Comparison of ENCODE assay signal across 10 cellular contexts in the genomic region with DNA sequence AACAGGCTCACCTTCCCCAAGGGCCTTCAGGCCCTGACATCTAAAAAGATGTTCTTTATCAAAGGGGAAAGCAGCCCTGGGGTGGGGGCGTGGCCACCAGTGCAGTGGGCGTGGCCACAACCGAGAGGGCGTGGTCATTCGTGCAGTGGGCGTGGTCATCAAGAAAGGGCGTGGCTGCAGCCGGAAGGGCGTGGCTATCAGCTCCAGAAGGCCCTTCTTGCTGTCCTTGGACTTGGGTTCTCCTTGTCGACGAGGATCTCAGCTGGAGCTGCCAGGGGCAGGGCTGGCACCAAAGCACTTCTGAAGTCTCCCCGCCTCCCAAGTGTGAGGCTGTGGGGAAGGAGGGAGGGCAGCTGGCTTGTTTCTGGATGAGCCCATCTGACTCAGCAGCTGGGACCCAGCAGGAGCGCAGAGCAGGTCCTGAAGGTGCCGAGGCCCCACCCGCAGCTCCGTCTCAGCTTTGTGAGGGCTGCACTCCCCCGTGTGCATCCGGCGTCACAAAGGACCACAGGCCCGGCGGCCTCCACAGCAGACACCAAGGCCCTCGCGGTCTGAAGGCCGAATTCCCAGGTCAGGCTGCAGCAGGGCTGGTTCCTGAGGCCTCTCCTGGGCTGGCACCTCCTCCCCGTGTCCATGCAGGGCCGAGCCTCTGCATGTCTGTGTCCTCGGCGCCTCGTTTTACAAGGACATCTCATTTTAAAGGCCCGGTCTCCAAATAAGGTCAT. TPM values are rescaled to one million over a fixed set of nuclear protein-coding genes. Genes with fewer than 3 reads are reported as not detected.
DNase-seq lines count a peak whose midpoint lies in the region; ATAC-seq and TF ChIP-seq lines count a peak whose summit lies in the region.
"Had no signal": no experiment of that assay in that cellular context is flagged by ENCODE, and none has a peak within 500 bp of the region (broad histone marks: within the 10 kb centered on the region; RNA-seq: fewer than 3 reads in every experiment).

No MANE protein-coding gene starts in this region.

- DNase-seq in DMS53 (lab: John Stamatoyannopoulos, UW), result peak; percentile 10
- no peak for DNase-seq in DMS53 treated with DMSO at 0.1 percent for 48 hours (lab: John Stamatoyannopoulos, UW; ENCODE audit: unreplicated experiment)
- DNase-seq in NCI-H524 (lab: John Stamatoyannopoulos, UW), result peak; percentile 45 to 70
- DNase-seq in activated naive CD8-positive, alpha-beta T cell treated with anti-CD3 and anti-CD28 coated beads, Interleukin-2, amount 50 U/mL, for 24 hours, result peak; percentile 43
- no peak for DNase-seq in spleen
- DNase-seq in neural progenitor cell (ENCODE audit: low spot score), result no peak
- DNase-seq in NCI-H226, result no peak
- DNase-seq in effector CD4-positive, alpha-beta T cell, result no peak
- DNase-seq: amniotic stem cell, MM.1S had no signal

- no peak overlapping the region for H3K4me3 ChIP-seq in spleen
- no peak overlapping the region for H3K4me3 ChIP-seq in neural progenitor cell

- H3K9me3 ChIP-seq in spleen (no peaks in the 10 kb centered on the region), neural progenitor cell (ENCODE audit: low read depth) (no peaks in the 10 kb centered on the region)

- no peak overlapping the region for H2AFZ ChIP-seq in neural progenitor cell (replicated peaks)

- no peak for TF ChIP-seq POLR2A in spleen (IDR thresholded peaks at IDR 0.05)

- intact Hi-C loops in spleen (cut with DNase I; ENCODE audit: low total_unique reads), result no loop called here

- H3K4me1 ChIP-seq in spleen (peaks cover 0 to 63% (median 25%) of the 10 kb centered on the region in 6 donors), neural progenitor cell (peaks cover 36% of the 10 kb centered on the region)

- TF ChIP-seq CTCF in spleen (IDR thresholded peaks at IDR 0.05 in 8 of 11, conservative IDR thresholded peaks at IDR 0.05 in 3 of 11), result no peak
- no peak for TF ChIP-seq CTCF in neural progenitor cell (IDR thresholded peaks at IDR 0.05)

- H3K27me3 ChIP-seq in spleen (replicated peaks in 1 of 7) (no peaks in the 10 kb centered on the region), neural progenitor cell (no peaks in the 10 kb centered on the region)

- H3K27ac ChIP-seq in spleen (peak overlapping the region in 6 of 8 donors; percentile 20 to 76 (median 66)), neural progenitor cell (no peak overlapping the region)

- H3K9me3 Mint-ChIP-seq in activated naive CD8-positive, alpha-beta T cell treated with anti-CD3 and anti-CD28 coated beads, Interleukin-2, amount 50 U/mL, for 24 hours, result no peaks in the 10 kb centered on the region
- no peaks in the 10 kb centered on the region for H3K9me3 Mint-ChIP-seq in neural progenitor cell

- no peak overlapping the region for H3K4me3 Mint-ChIP-seq in activated naive CD8-positive, alpha-beta T cell treated with anti-CD3 and anti-CD28 coated beads, Interleukin-2, amount 50 U/mL, for 24 hours
- H3K4me3 Mint-ChIP-seq in neural progenitor cell, result no peak overlapping the region

- H3F3A ChIP-seq in neural progenitor cell (ENCODE audit: low read depth), result peaks cover 31% of the 10 kb centered on the region

- H3K27ac Mint-ChIP-seq in activated naive CD8-positive, alpha-beta T cell treated with anti-CD3 and anti-CD28 coated beads, Interleukin-2, amount 50 U/mL, for 24 hours, result no peak overlapping the region
- no peak overlapping the region for H3K27ac Mint-ChIP-seq in neural progenitor cell

- ATAC-seq in activated naive CD8-positive, alpha-beta T cell treated with anti-CD3 and anti-CD28 coated beads, Interleukin-2, amount 50 U/mL, for 24 hours, result no peak

- H3K36me3 ChIP-seq in spleen (no peaks in the 10 kb centered on the region), neural progenitor cell (no peaks in the 10 kb centered on the region)

- no peak overlapping the region for H3K4me2 ChIP-seq in neural progenitor cell

- H3K79me2 ChIP-seq in neural progenitor cell (ENCODE audit: low read depth), result peaks cover 62% of the 10 kb centered on the region

- no peak overlapping the region for H3K9ac ChIP-seq in neural progenitor cell

- WGBS in spleen, 5 donors, result 68 to 84% (median 75%) methylated on average over 15 to 30 of the region's 30 CpGs

- H3K36me3 Mint-ChIP-seq in activated naive CD8-positive, alpha-beta T cell treated with anti-CD3 and anti-CD28 coated beads, Interleukin-2, amount 50 U/mL, for 24 hours (ENCODE audit: low read depth), result no peaks in the 10 kb centered on the region
- H3K36me3 Mint-ChIP-seq in neural progenitor cell, result peaks cover 7% of the 10 kb centered on the region

- peaks cover 89% of the 10 kb centered on the region for H4K20me1 ChIP-seq in neural progenitor cell (ENCODE audit: low read depth)

- H3K27me3 Mint-ChIP-seq in activated naive CD8-positive, alpha-beta T cell treated with anti-CD3 and anti-CD28 coated beads, Interleukin-2, amount 50 U/mL, for 24 hours, result no peaks in the 10 kb centered on the region
- H3K27me3 Mint-ChIP-seq in neural progenitor cell (ENCODE audit: insufficient read depth, low read depth), result peaks cover 24% of the 10 kb centered on the region

- no peaks in the 10 kb centered on the region for H3K4me1 Mint-ChIP-seq in activated naive CD8-positive, alpha-beta T cell treated with anti-CD3 and anti-CD28 coated beads, Interleukin-2, amount 50 U/mL, for 24 hours
- H3K4me1 Mint-ChIP-seq in neural progenitor cell, result peaks cover 28% of the 10 kb centered on the region

RNA-seq across cellular contexts. Expression of a gene that starts 12.8 kb away (rescaled TPM):
- 10 to 100 TPM; 15.1 to 45.5 (median 24.9) TPM for total RNA-seq in spleen
- polyA plus RNA-seq in spleen, result 10 to 100 TPM in 2 of 3 donors, 1 to 10 TPM in 1; 7.9 to 33.5 (median 18.2) TPM
- total RNA-seq in neural progenitor cell (ENCODE audit: low replicate concordance), result 40.2 and 41.0 TPM in 2 replicates

Comparison
In these comparisons a context has a peak if more than half of its experiments do, and no peak if none do; other contexts are left out.
1. DNase-seq: peak in DMS53 (single experiment), NCI-H524 (2 of 2) and activated naive CD8-positive, alpha-beta T cell treated with anti-CD3 and anti-CD28 coated beads, Interleukin-2, amount 50 U/mL, for 24 hours (single experiment); none in DMS53 treated with DMSO at 0.1 percent for 48 hours (single experiment), spleen (single experiment), neural progenitor cell (single experiment), NCI-H226 (single experiment) and effector CD4-positive, alpha-beta T cell (single experiment).